22 cellular contexts compared by ENCODE assay signal in genomic region chr1:22752339-22752738, GRCh38. TPM values are rescaled to one million over a fixed set of nuclear protein-coding genes. Genes with fewer than 3 reads are reported as not detected.
"Had no signal": no experiment of that assay in that cellular context is flagged by ENCODE, and none has a peak within 500 bp of the region (broad histone marks: within the 10 kb centered on the region; RNA-seq: fewer than 3 reads in every experiment).

No MANE protein-coding gene starts in this region.

- H3K36me3 ChIP-seq: esophagus muscularis mucosa, gastroesophageal sphincter, heart left ventricle, left lung, lower lobe of right lung had no signal

- ATAC-seq: foreskin keratinocyte, gastroesophageal sphincter, heart left ventricle, left cardiac atrium, left lung, left ventricle myocardium superior, lower lobe of right lung had no signal

- H3K9me3 ChIP-seq: esophagus muscularis mucosa, gastroesophageal sphincter, heart left ventricle, left lung, lower lobe of right lung had no signal

- DNase-seq: dermis blood vessel endothelial cell; dorsolateral prefrontal cortex; effector CD4-positive, alpha-beta T cell; effector memory CD4-positive, alpha-beta T cell; foreskin keratinocyte; heart left ventricle; hypothalamus; immature natural killer cell; left cardiac atrium; left lung; left ventricle myocardium superior; lower lobe of right lung; mesendoderm; midbrain had no signal

- H3K4me3 ChIP-seq: coronary artery, dorsolateral prefrontal cortex, esophagus muscularis mucosa, gastroesophageal sphincter, heart left ventricle, hepatocyte, left lung, lower lobe of right lung had no signal

- H3K27ac ChIP-seq: coronary artery, dorsolateral prefrontal cortex, esophagus muscularis mucosa, foreskin keratinocyte, gastroesophageal sphincter, heart left ventricle, hepatocyte, left lung, lower lobe of right lung had no signal

- H3K27me3 ChIP-seq: dorsolateral prefrontal cortex, foreskin keratinocyte, heart left ventricle, hepatocyte had no signal

- FAIRE-seq: colon, endothelial cell of umbilical vein, frontal cortex, keratinocyte had no signal

RNA-seq across cellular contexts. Expression of gene EPHB2, which starts 41.7 kb away (rescaled TPM):
- polyA plus RNA-seq: immature natural killer cell had no signal
